In the genomic region with DNA sequence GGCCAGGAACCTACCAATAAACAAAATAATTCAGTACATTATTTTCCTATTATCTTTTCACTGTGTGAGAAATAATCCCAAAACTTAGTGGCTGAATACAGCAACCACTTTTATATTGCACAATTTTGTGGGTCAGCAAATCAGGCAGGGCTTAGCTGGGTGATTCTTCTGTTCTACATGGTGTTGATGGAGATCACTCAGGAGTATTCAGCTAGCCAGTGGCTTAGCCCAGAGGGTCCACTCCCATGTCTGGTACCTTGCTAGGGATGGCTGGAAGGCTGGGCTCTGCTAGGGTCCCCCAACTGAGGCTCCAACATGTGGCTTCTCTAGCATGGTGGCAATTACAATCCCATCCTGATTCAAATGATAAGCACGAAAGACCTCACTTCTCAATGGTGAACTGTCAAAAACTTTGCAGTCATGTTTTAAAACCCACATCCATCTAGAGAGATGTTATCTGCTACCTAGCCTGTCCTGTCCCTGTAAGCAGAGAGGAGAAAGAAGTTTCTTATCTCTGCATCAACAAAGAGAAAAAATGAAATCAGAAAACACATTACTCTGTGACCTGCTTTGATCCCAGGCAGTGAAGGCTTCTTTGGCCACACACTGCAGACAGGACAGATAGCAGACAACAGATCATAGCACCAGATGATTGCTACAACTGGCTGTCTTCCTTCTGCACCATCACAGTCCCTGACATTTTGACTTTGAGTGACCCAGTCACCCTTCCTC, we compare ENCODE assay signal across 18 cellular contexts. TPM values are rescaled to one million over a fixed set of nuclear protein-coding genes. Genes with fewer than 3 reads are reported as not detected.
DNase-seq lines count a peak whose midpoint lies in the region; ATAC-seq, FAIRE-seq and TF ChIP-seq lines count a peak whose summit lies in the region.
"Had no signal": no experiment of that assay in that cellular context is flagged by ENCODE, and none has a peak within 500 bp of the region (broad histone marks: within the 10 kb centered on the region; RNA-seq: fewer than 3 reads in every experiment).

No MANE protein-coding gene starts in this region.

- no peaks in the 10 kb centered on the region for H3K4me1 ChIP-seq in H9 (ENCODE audit: insufficient read depth, low read length)
- peaks cover 8% of the 10 kb centered on the region for H3K4me1 ChIP-seq in Loucy (ENCODE audit: insufficient read depth, low read length, poor library complexity, severe bottlenecking)
- H3K4me1 ChIP-seq in adrenal gland (replicated peaks in 1 of 2) = no peaks in the 10 kb centered on the region

- H3K4me2 ChIP-seq in H9 (ENCODE audit: insufficient read depth, insufficient read length, low read length) (no peak overlapping the region), Loucy (ENCODE audit: low read depth, low read length, poor library complexity, severe bottlenecking) (peak overlapping the region; percentile 35)

- H3K27me3 Mint-ChIP-seq in H9 (ENCODE audit: low read depth) = peaks cover 19% of the 10 kb centered on the region
- peaks cover 17 to 35% of the 10 kb centered on the region in 2 donors for H3K27me3 Mint-ChIP-seq in effector memory CD8-positive, alpha-beta T cell

- H4K8ac ChIP-seq in H9 (replicated peaks; ENCODE audit: insufficient read length, low read depth, low read length) = no peak overlapping the region

- H3K14ac ChIP-seq in H9 (ENCODE audit: insufficient read depth, low read length) = no peak overlapping the region

- H3K56ac ChIP-seq in H9 (ENCODE audit: insufficient read length, low read depth, low read length) = no peak overlapping the region

- H3K36me3 Mint-ChIP-seq in H9 (ENCODE audit: insufficient read depth in 1 of 3, low read depth in 3 of 3) = 0 out of 7 replicates have a peak, but pooled peaks cover 0 to 1% (median 0%) of the 10 kb centered on the region in 3 experiments
- H3K36me3 Mint-ChIP-seq in effector memory CD8-positive, alpha-beta T cell (ENCODE audit: insufficient read depth) = no peaks in the 10 kb centered on the region

- no peak overlapping the region for H2AFZ ChIP-seq in H9 (ENCODE audit: low read length)
- H2AFZ ChIP-seq in Loucy (ENCODE audit: low read length) = no peak overlapping the region

- no peaks in the 10 kb centered on the region for H3K9me2 ChIP-seq in Loucy (replicated peaks; ENCODE audit: low read depth, low read length)

- peak; percentile 55 for FAIRE-seq in bronchial epithelial cell (lab: Jason Lieb, UNC)
- FAIRE-seq: A204.1, GM12878, GM19239, H54 had no signal

- no peaks in the 10 kb centered on the region for H3F3A ChIP-seq in Loucy (ENCODE audit: low read depth)

- H2BK15ac ChIP-seq in H9 (ENCODE audit: low read depth, low read length) = no peak overlapping the region

- no peak overlapping the region for H3K27ac ChIP-seq in H9 (ENCODE audit: insufficient read length, low read depth, low read length)
- H3K27ac ChIP-seq in adrenal gland = no peak overlapping the region

- no peak overlapping the region for H2BK12ac ChIP-seq in H9 (ENCODE audit: insufficient read length, low read depth, low read length)

- H3K79me2 ChIP-seq in H9 (ENCODE audit: insufficient read depth, low read length) (no peaks in the 10 kb centered on the region), Loucy (ENCODE audit: insufficient read depth, low read length) (no peaks in the 10 kb centered on the region)

- H3K27me3 ChIP-seq in H9 (ENCODE audit: insufficient read depth, low read length) (no peaks in the 10 kb centered on the region), Loucy (ENCODE audit: insufficient read depth, low read length, poor library complexity, severe bottlenecking) (no peaks in the 10 kb centered on the region), bronchial epithelial cell (ENCODE audit: control insufficient read depth, insufficient read depth, low read length) (no peaks in the 10 kb centered on the region), adrenal gland (no peaks in the 10 kb centered on the region)

- no peak overlapping the region for H3K23ac ChIP-seq in H9 (ENCODE audit: insufficient read length, low read depth, low read length)

- no peaks in the 10 kb centered on the region for H3K79me1 ChIP-seq in H9 (ENCODE audit: insufficient read depth, low read depth, low read length, poor library complexity, severe bottlenecking)

- ATAC-seq in effector memory CD8-positive, alpha-beta T cell (replicated peaks) = no peak
- ATAC-seq: GM12878 had no signal

- H3K9ac ChIP-seq in H9 (ENCODE audit: extremely low read depth, insufficient read length, low read length) (no peak overlapping the region), Loucy (ENCODE audit: low read depth, low read length, poor library complexity, severe bottlenecking) (no peak overlapping the region)

- DNase-seq in H9 = peak; percentile 10
- no peak for DNase-seq in bronchial epithelial cell (ENCODE audit: low read depth)
- DNase-seq in effector memory CD8-positive, alpha-beta T cell = no peak
- no peak for DNase-seq in GM19238 (ENCODE audit: insufficient read length, low spot score)
- no peak for DNase-seq in adrenal gland
- DNase-seq in epidermal melanocyte (ENCODE audit: insufficient read length, low spot score) = no peak
- DNase-seq: C1 segment of cervical spinal cord; Calu3; CD4-positive, alpha-beta T cell; DMS 273 treated with DMSO at 0.1 percent for 48 hours had no signal

- no peaks in the 10 kb centered on the region for H4K20me1 ChIP-seq in H9 (ENCODE audit: control insufficient read depth, insufficient read depth, insufficient read length)
- no peaks in the 10 kb centered on the region for H4K20me1 ChIP-seq in Loucy (ENCODE audit: insufficient read depth, low read length, poor library complexity, severe bottlenecking)

- H4K5ac ChIP-seq in H9 (ENCODE audit: insufficient read length, low read depth, low read length) = no peak overlapping the region

- TF ChIP-seq CTCF in H9 (conservative IDR thresholded peaks at IDR 0.05) (no peak), Loucy (conservative IDR thresholded peaks at IDR 0.05; ENCODE audit: low read length) (no peak), bronchial epithelial cell (IDR thresholded peaks at IDR 0.05; ENCODE audit: insufficient read depth, low read length, severe bottlenecking) (no peak), adrenal gland (IDR thresholded peaks at IDR 0.05) (no peak)

- H2BK120ac ChIP-seq in H9 (ENCODE audit: low read depth, low read length, poor library complexity, severe bottlenecking) = no peak overlapping the region

- no peaks in the 10 kb centered on the region for H3K4me1 Mint-ChIP-seq in H9
- no peaks in the 10 kb centered on the region for H3K4me1 Mint-ChIP-seq in effector memory CD8-positive, alpha-beta T cell (ENCODE audit: low read depth in 2 of 2)
- H3K4me1 Mint-ChIP-seq: B cell had no signal

- H3K18ac ChIP-seq in H9 (ENCODE audit: insufficient read length, low read depth, low read length) = no peak overlapping the region

- H3K36me3 ChIP-seq in Loucy (ENCODE audit: insufficient read depth, low read length) = no peaks in the 10 kb centered on the region
- H3K36me3 ChIP-seq in bronchial epithelial cell (ENCODE audit: control insufficient read depth, insufficient read depth, low read length) = no peaks in the 10 kb centered on the region
- H3K36me3 ChIP-seq in adrenal gland (replicated peaks in 1 of 2) = no peaks in the 10 kb centered on the region

- no peaks in the 10 kb centered on the region for H3K23me2 ChIP-seq in H9 (ENCODE audit: insufficient read length, low read depth, low read length, poor library complexity, severe bottlenecking)

- no peak overlapping the region for H3K4ac ChIP-seq in H9 (ENCODE audit: low read depth, low read length)

- H3K27ac Mint-ChIP-seq in H9 = peak overlapping the region in 1 of 3 experiments; percentile 1; a peak in 1 of 7 replicates
- no peak overlapping the region for H3K27ac Mint-ChIP-seq in effector memory CD8-positive, alpha-beta T cell
- H3K27ac Mint-ChIP-seq: B cell; CD4-positive, alpha-beta T cell had no signal

- H3K9me3 Mint-ChIP-seq in H9 = no peaks in the 10 kb centered on the region; a peak in 2 of 5 replicates
- H3K9me3 Mint-ChIP-seq in effector memory CD8-positive, alpha-beta T cell = no peaks in the 10 kb centered on the region
- H3K9me3 Mint-ChIP-seq: CD4-positive, alpha-beta T cell had no signal

- no peak overlapping the region for H4K91ac ChIP-seq in H9 (ENCODE audit: insufficient read length, low read depth, low read length)

- no peak overlapping the region for H2AK5ac ChIP-seq in H9 (ENCODE audit: insufficient read length, low read length)

- H2BK20ac ChIP-seq in H9 (ENCODE audit: low read depth, low read length, poor library complexity, severe bottlenecking) = peak overlapping the region; percentile 12

- H3K4me3 ChIP-seq in Loucy (ENCODE audit: low read length, poor library complexity, severe bottlenecking) (no peak overlapping the region), bronchial epithelial cell (ENCODE audit: low read depth, low read length) (no peak overlapping the region), adrenal gland (no peak overlapping the region)
- H3K4me3 ChIP-seq: GM12878 had no signal

- WGBS in H9 (ENCODE audit: extremely low coverage, insufficient read length, low lambda C conversion rate) = no CpG with 5 or more reads among the region's 1 CpG
- WGBS in adrenal gland, 4 donors = 69 to 80% (median 73%) methylated on average over 1 of the region's 1 CpG

- no peak overlapping the region for H3K4me3 Mint-ChIP-seq in H9
- H3K4me3 Mint-ChIP-seq in effector memory CD8-positive, alpha-beta T cell = no peak overlapping the region
- H3K4me3 Mint-ChIP-seq: B cell; CD4-positive, alpha-beta T cell had no signal

- no peak for TF ChIP-seq POLR2A in adrenal gland (IDR thresholded peaks at IDR 0.05)

- H2BK5ac ChIP-seq in H9 (ENCODE audit: insufficient read length, low read length) = no peak overlapping the region

- H3T11ph ChIP-seq in H9 (ENCODE audit: low read length) = no peak overlapping the region

- intact Hi-C loops in adrenal gland (cut with DNase I) = no loop called here

- H3K9me3 ChIP-seq in H9 (ENCODE audit: control insufficient read depth, low read depth, low read length) (no peaks in the 10 kb centered on the region), Loucy (ENCODE audit: insufficient read depth, low read depth, low read length) (no peaks in the 10 kb centered on the region), adrenal gland (replicated peaks in 1 of 3) (no peaks in the 10 kb centered on the region)

RNA-seq across cellular contexts. Expression of a gene that starts 51.0 kb away (rescaled TPM):
- total RNA-seq in H9 (2021) = not detected in 2 replicates
- not detected in 2 replicates for total RNA-seq in bronchial epithelial cell
- 1 to 10 TPM in 2 of 8 donors, under 1 TPM in 1, not detected in 5; 0.58 to 6.3 (median 2.0) TPM for total RNA-seq in adrenal gland
- 1 to 10 TPM in 2 of 3 donors, not detected in 1; 3.2 to 6.5 TPM for polyA plus RNA-seq in adrenal gland
- total RNA-seq: Calu3; CD4-positive, alpha-beta T cell; G401; HT1080 had no signal
